ENCODE assay signal across 11 cellular contexts in the genomic region with DNA sequence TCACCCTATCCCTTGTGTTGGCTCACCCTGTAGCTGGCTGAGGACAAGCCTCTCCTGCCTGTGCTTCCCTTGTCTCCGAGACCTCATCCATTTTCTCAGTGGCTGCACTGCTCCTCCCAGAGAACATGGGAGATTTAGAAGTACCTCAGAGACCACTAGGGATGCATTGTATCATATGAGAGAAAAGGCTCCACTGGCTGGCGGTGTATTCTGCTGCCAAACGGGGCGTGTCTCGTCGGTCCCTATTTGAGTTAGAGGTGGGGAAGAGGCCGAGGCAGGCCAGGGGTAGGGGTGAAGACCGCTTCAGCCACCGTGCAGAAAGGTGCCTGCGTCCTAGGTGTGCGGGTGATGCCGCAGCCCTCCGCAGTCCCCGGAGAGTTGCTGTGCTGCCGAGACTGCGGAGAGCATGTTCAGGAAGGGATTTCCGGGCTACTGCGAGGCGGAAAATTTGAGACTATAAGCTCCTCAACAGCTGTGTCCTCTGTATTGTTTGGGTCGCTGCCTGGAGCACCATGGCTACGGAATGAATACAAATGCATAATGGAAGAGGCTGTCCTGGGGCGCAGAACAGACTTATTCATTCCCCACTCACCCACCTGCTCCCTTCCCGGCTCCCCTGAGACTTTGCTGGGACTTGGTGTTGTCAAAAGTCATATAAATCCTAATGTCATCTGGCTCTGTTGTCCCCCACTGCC. TPM values are rescaled to one million over a fixed set of nuclear protein-coding genes. Genes with fewer than 3 reads are reported as not detected.
DNase-seq lines count a peak whose midpoint lies in the region; ATAC-seq and TF ChIP-seq lines count a peak whose summit lies in the region.
"Had no signal": no experiment of that assay in that cellular context is flagged by ENCODE, and none has a peak within 500 bp of the region (broad histone marks: within the 10 kb centered on the region; RNA-seq: fewer than 3 reads in every experiment).

No MANE protein-coding gene starts in this region.

- H3K4me1 ChIP-seq in mucosa of descending colon (ENCODE audit: low read depth) (no peaks in the 10 kb centered on the region), uterus (no peaks in the 10 kb centered on the region)

- intact Hi-C loops in mucosa of descending colon (cut with DNase I, micrococcal nuclease), result no loop called here
- intact Hi-C loops in uterus (cut with DNase I; ENCODE audit: low total_unique reads), result no loop called here

- H3K27me3 ChIP-seq in uterus, result no peaks in the 10 kb centered on the region

- H3K9me3 ChIP-seq in mucosa of descending colon (no peaks in the 10 kb centered on the region), uterus (no peaks in the 10 kb centered on the region)

- no peak overlapping the region for H3K27ac ChIP-seq in uterus
- H3K27ac ChIP-seq: 22Rv1 had no signal

- DNase-seq in NCI-H2227 (lab: John Stamatoyannopoulos, UW; ENCODE audit: unreplicated experiment) (peak; percentile 14), NCI-H2227 treated with DMSO at 0.1 percent for 48 hours (lab: John Stamatoyannopoulos, UW) (no peak), ecto neural progenitor cell (ENCODE audit: low spot score) (peak; percentile 81), mucosa of descending colon (peak in 2 of 3 donors; percentile 32 to 53), uterus (peak; percentile 62 to 63), A172 (ENCODE audit: low spot score) (no peak)
- DNase-seq: erythroblast; stimulated activated CD4-positive, alpha-beta T cell treated with anti-CD3 and anti-CD28 coated beads, Interleukin-15, amount 100 ng/mL, for 24 hours had no signal

- TF ChIP-seq POLR2A in uterus (IDR thresholded peaks at IDR 0.05), result no peak

- H3K36me3 ChIP-seq in mucosa of descending colon (ENCODE audit: low read depth) (no peaks in the 10 kb centered on the region), uterus (no peaks in the 10 kb centered on the region)

- H3K4me3 ChIP-seq in mucosa of descending colon (no peak overlapping the region), uterus (no peak overlapping the region)

- TF ChIP-seq CTCF in mucosa of descending colon (IDR thresholded peaks at IDR 0.05) (no peak), uterus (IDR thresholded peaks at IDR 0.05) (no peak)

- peak; percentile 62 for ATAC-seq in mucosa of descending colon
- no peak for ATAC-seq in GM19023 (IDR thresholded peaks at IDR 0.05; ENCODE audit: unreplicated experiment)
- no peak for ATAC-seq in GM21360 (IDR thresholded peaks at IDR 0.05; ENCODE audit: unreplicated experiment)

RNA-seq across cellular contexts. Expression of gene SPSB4, which starts 43.9 kb away (rescaled TPM):
- under 1 TPM; 0.10 to 0.85 (median 0.17) TPM for total RNA-seq in mucosa of descending colon
- 1 to 10 TPM in 1 of 4 donors, not detected in 3; 3.5 TPM for total RNA-seq in uterus
- total RNA-seq in A172 (2014; rRNA removed; shearing (Covaris generic)), result 1.1 and 2.9 TPM in 2 replicates

Comparison
In these comparisons a context has a peak if more than half of its experiments do, and no peak if none do; other contexts are left out.
1. DNase-seq: peak in NCI-H2227 (single experiment), ecto neural progenitor cell (single experiment), mucosa of descending colon (2 of 3) and uterus (2 of 2); none in NCI-H2227 treated with DMSO at 0.1 percent for 48 hours (single experiment) and A172 (single experiment).